In genomic region chr2:33178209-33178608, GRCh38 we compare ENCODE assay signal across 6 cellular contexts.
"Had no signal": no experiment of that assay in that cellular context is flagged by ENCODE, and none has a peak within 500 bp of the region (broad histone marks: within the 10 kb centered on the region; RNA-seq: fewer than 3 reads in every experiment).

No MANE protein-coding gene starts in this region.

- FAIRE-seq: HepG2 had no signal

- H3K27ac ChIP-seq: GM23248, KMS-11 had no signal

- ATAC-seq: HepG2 had no signal

- H3K4me2 ChIP-seq: KMS-11 had no signal

- DNase-seq: GM23248, GOT3, H7, KBM-7 had no signal

- H2AFZ ChIP-seq: GM23248 had no signal

- H3K9ac ChIP-seq: GM23248, KMS-11 had no signal

- H3K4me3 ChIP-seq: GM23248 had no signal
